ENCODE assay signal across 10 cellular contexts in genomic region chr16:56102159-56102798, GRCh38.
DNase-seq lines count a peak whose midpoint lies in the region; ATAC-seq and TF ChIP-seq lines count a peak whose summit lies in the region.
"Had no signal": no experiment of that assay in that cellular context is flagged by ENCODE, and none has a peak within 500 bp of the region (broad histone marks: within the 10 kb centered on the region; RNA-seq: fewer than 3 reads in every experiment).

No MANE protein-coding gene starts in this region.

- CTCF ChIA-PET in activated CD8-positive, alpha-beta T cell treated with anti-CD3 and anti-CD28 coated beads for 36 hours (lab: Charles Lee), result no interaction called here

- H3K27me3 ChIP-seq in RWPE2 (ENCODE audit: insufficient read depth, poor library complexity, severe bottlenecking), result peaks cover 4% of the 10 kb centered on the region
- H3K27me3 ChIP-seq in hepatocyte, result no peaks in the 10 kb centered on the region

- no peaks in the 10 kb centered on the region for H3K9me2 ChIP-seq in hepatocyte (replicated peaks; ENCODE audit: insufficient read depth)

- POLR2A ChIA-PET in activated CD8-positive, alpha-beta T cell treated with anti-CD3 and anti-CD28 coated beads for 36 hours (lab: Charles Lee), result no interaction called here

- DNase-seq in GM03348 (ENCODE audit: low spot score) (peak; percentile 24), RWPE2 (ENCODE audit: low spot score) (no peak), hepatocyte (ENCODE audit: low spot score) (peak; percentile 50), retina (peak; percentile 82)
- DNase-seq in stimulated activated effector memory CD8-positive, alpha-beta T cell treated with anti-CD3 and anti-CD28 coated beads, Interleukin-12 subunit alpha, Interleukin-12 subunit beta, amount 100 ng/mL, for 72 hours (ENCODE audit: low spot score in 2 of 2), result no peak
- DNase-seq in activated CD8-positive, alpha-beta T cell treated with anti-CD3 and anti-CD28 coated beads for 36 hours, result no peak
- DNase-seq: activated CD4-positive, alpha-beta memory T cell treated with anti-CD3 and anti-CD28 coated beads, Interleukin-2, amount 10 ng/mL, durations not matched to agents 7 days and 5 days; Caco-2 had no signal

- H3K79me2 ChIP-seq in hepatocyte, result no peaks in the 10 kb centered on the region

- WGBS in hepatocyte (ENCODE audit: low lambda C conversion rate, missing lambda C conversion rate), result 40% methylated on average over 16 of the region's 16 CpGs

- H3K4me3 ChIP-seq in RWPE2 (ENCODE audit: severe bottlenecking) (no peak overlapping the region), hepatocyte (no peak overlapping the region)

- H3K36me3 ChIP-seq in RWPE2 (ENCODE audit: low read depth), result no peaks in the 10 kb centered on the region
- H3K36me3 ChIP-seq in hepatocyte (replicated peaks; ENCODE audit: insufficient read depth, low read depth), result no peaks in the 10 kb centered on the region

- H3K9me3 ChIP-seq in RWPE2 (ENCODE audit: severe bottlenecking) (no peaks in the 10 kb centered on the region), hepatocyte (ENCODE audit: low read depth) (no peaks in the 10 kb centered on the region)
- H3K9me3 ChIP-seq: Caco-2 had no signal

- no peak for TF ChIP-seq CTCF in RWPE2 (IDR thresholded peaks at IDR 0.05; ENCODE audit: poor library complexity, severe bottlenecking)
- TF ChIP-seq CTCF in hepatocyte (IDR thresholded peaks at IDR 0.05; ENCODE audit: poor library complexity), result no peak
- TF ChIP-seq CTCF in activated CD8-positive, alpha-beta T cell treated with anti-CD3 and anti-CD28 coated beads for 36 hours (IDR thresholded peaks at IDR 0.05), result no peak

- H4K20me1 ChIP-seq in hepatocyte (ENCODE audit: insufficient read depth, poor library complexity, severe bottlenecking), result no peaks in the 10 kb centered on the region

- H3K4me2 ChIP-seq in hepatocyte, result peak overlapping the region; percentile 69

- H3K27ac ChIP-seq in RWPE2 (ENCODE audit: poor library complexity, severe bottlenecking) (no peak overlapping the region), hepatocyte (peak overlapping the region; percentile 74)

- no peaks in the 10 kb centered on the region for H3K9me3 Mint-ChIP-seq in stimulated activated effector memory CD8-positive, alpha-beta T cell treated with anti-CD3 and anti-CD28 coated beads, Interleukin-12 subunit alpha, Interleukin-12 subunit beta, amount 100 ng/mL, for 72 hours
- no peaks in the 10 kb centered on the region for H3K9me3 Mint-ChIP-seq in activated CD8-positive, alpha-beta T cell treated with anti-CD3 and anti-CD28 coated beads for 36 hours
- H3K9me3 Mint-ChIP-seq: activated CD4-positive, alpha-beta memory T cell treated with anti-CD3 and anti-CD28 coated beads, Interleukin-2, amount 10 ng/mL, durations not matched to agents 7 days and 5 days had no signal

- no peak overlapping the region for H3K27ac Mint-ChIP-seq in stimulated activated effector memory CD8-positive, alpha-beta T cell treated with anti-CD3 and anti-CD28 coated beads, Interleukin-12 subunit alpha, Interleukin-12 subunit beta, amount 100 ng/mL, for 72 hours
- no peak overlapping the region for H3K27ac Mint-ChIP-seq in activated CD8-positive, alpha-beta T cell treated with anti-CD3 and anti-CD28 coated beads for 36 hours
- H3K27ac Mint-ChIP-seq: activated CD4-positive, alpha-beta memory T cell treated with anti-CD3 and anti-CD28 coated beads, Interleukin-2, amount 10 ng/mL, durations not matched to agents 7 days and 5 days had no signal

- H3K36me3 Mint-ChIP-seq in stimulated activated effector memory CD8-positive, alpha-beta T cell treated with anti-CD3 and anti-CD28 coated beads, Interleukin-12 subunit alpha, Interleukin-12 subunit beta, amount 100 ng/mL, for 72 hours, result no peaks in the 10 kb centered on the region
- no peaks in the 10 kb centered on the region for H3K36me3 Mint-ChIP-seq in activated CD8-positive, alpha-beta T cell treated with anti-CD3 and anti-CD28 coated beads for 36 hours (ENCODE audit: low read depth)

- H2AFZ ChIP-seq in hepatocyte, result peak overlapping the region; percentile 52

- H3K27me3 Mint-ChIP-seq in activated CD8-positive, alpha-beta T cell treated with anti-CD3 and anti-CD28 coated beads for 36 hours, result peaks cover 5% of the 10 kb centered on the region

- no peak overlapping the region for H3K4me3 Mint-ChIP-seq in stimulated activated effector memory CD8-positive, alpha-beta T cell treated with anti-CD3 and anti-CD28 coated beads, Interleukin-12 subunit alpha, Interleukin-12 subunit beta, amount 100 ng/mL, for 72 hours
- H3K4me3 Mint-ChIP-seq in activated CD8-positive, alpha-beta T cell treated with anti-CD3 and anti-CD28 coated beads for 36 hours, result no peak overlapping the region
- H3K4me3 Mint-ChIP-seq: activated CD4-positive, alpha-beta memory T cell treated with anti-CD3 and anti-CD28 coated beads, Interleukin-2, amount 10 ng/mL, durations not matched to agents 7 days and 5 days had no signal

- intact Hi-C loops in activated CD8-positive, alpha-beta T cell treated with anti-CD3 and anti-CD28 coated beads for 36 hours (cut with micrococcal nuclease), result no loop called here

- H3K4me1 ChIP-seq in RWPE2 (ENCODE audit: insufficient read depth, poor library complexity, severe bottlenecking), result no peaks in the 10 kb centered on the region
- no peaks in the 10 kb centered on the region for H3K4me1 ChIP-seq in hepatocyte (ENCODE audit: insufficient read depth)
- H3K4me1 ChIP-seq: Caco-2 had no signal

- H3K4me1 Mint-ChIP-seq in stimulated activated effector memory CD8-positive, alpha-beta T cell treated with anti-CD3 and anti-CD28 coated beads, Interleukin-12 subunit alpha, Interleukin-12 subunit beta, amount 100 ng/mL, for 72 hours, result no peaks in the 10 kb centered on the region
- no peaks in the 10 kb centered on the region for H3K4me1 Mint-ChIP-seq in activated CD8-positive, alpha-beta T cell treated with anti-CD3 and anti-CD28 coated beads for 36 hours (ENCODE audit: low read depth)
- H3K4me1 Mint-ChIP-seq: activated CD4-positive, alpha-beta memory T cell treated with anti-CD3 and anti-CD28 coated beads, Interleukin-2, amount 10 ng/mL, durations not matched to agents 7 days and 5 days had no signal

- ATAC-seq in RWPE2 (ENCODE audit: low read depth), result peak; percentile 63; the same call in 2 of the 3 replicates
- no peak for ATAC-seq in stimulated activated effector memory CD8-positive, alpha-beta T cell treated with anti-CD3 and anti-CD28 coated beads, Interleukin-12 subunit alpha, Interleukin-12 subunit beta, amount 100 ng/mL, for 72 hours
- ATAC-seq in HG03175 (IDR thresholded peaks at IDR 0.05; ENCODE audit: unreplicated experiment), result no peak
- no peak for ATAC-seq in activated CD8-positive, alpha-beta T cell treated with anti-CD3 and anti-CD28 coated beads for 36 hours
- no peak for ATAC-seq in HG03095 (IDR thresholded peaks at IDR 0.05; ENCODE audit: unreplicated experiment)

Comparison
In these comparisons a context has a peak if more than half of its experiments do, and no peak if none do; other contexts are left out.
1. DNase-seq: peak in GM03348 (single experiment), hepatocyte (single experiment) and retina (single experiment); none in RWPE2 (single experiment), stimulated activated effector memory CD8-positive, alpha-beta T cell treated with anti-CD3 and anti-CD28 coated beads, Interleukin-12 subunit alpha, Interleukin-12 subunit beta, amount 100 ng/mL, for 72 hours (0 of 2) and activated CD8-positive, alpha-beta T cell treated with anti-CD3 and anti-CD28 coated beads for 36 hours (single experiment).